In the genomic region with DNA sequence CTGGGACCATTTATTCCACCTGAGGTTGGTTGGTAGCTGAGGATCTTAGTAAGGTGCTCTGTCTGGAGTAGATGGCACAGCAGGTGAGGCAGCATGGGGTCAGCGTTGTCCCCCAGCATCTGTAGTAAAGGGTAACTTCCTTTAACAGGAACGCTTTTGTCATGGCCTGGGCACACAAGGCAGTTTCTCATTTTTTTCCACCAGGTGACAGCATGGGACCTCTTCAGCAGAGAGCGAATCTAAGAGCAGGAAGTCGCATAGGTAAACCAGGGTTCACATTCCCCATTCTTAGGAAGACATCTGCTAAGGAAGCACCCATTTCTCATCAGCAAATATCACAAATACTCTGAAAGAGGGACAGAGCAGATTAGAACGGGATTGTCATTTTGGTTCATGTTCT, we compare ENCODE assay signal across 10 cellular contexts. TPM values are rescaled to one million over a fixed set of nuclear protein-coding genes. Genes with fewer than 3 reads are reported as not detected.
DNase-seq lines count a peak whose midpoint lies in the region; ATAC-seq and TF ChIP-seq lines count a peak whose summit lies in the region.
"Had no signal": no experiment of that assay in that cellular context is flagged by ENCODE, and none has a peak within 500 bp of the region (broad histone marks: within the 10 kb centered on the region; RNA-seq: fewer than 3 reads in every experiment).

No MANE protein-coding gene starts in this region.

- H3K4me1 Mint-ChIP-seq in osteocyte (ENCODE audit: unreplicated experiment) (peaks cover 15% of the 10 kb centered on the region), endothelial cell (ENCODE audit: unreplicated experiment) (no peaks in the 10 kb centered on the region)

- H3K27me3 Mint-ChIP-seq in osteocyte (ENCODE audit: unreplicated experiment) (no peaks in the 10 kb centered on the region), endothelial cell (ENCODE audit: unreplicated experiment) (no peaks in the 10 kb centered on the region)
- H3K27me3 Mint-ChIP-seq: central memory CD8-positive, alpha-beta T cell; T-cell had no signal

- DNase-seq in NCI-H2081 (lab: John Stamatoyannopoulos, UW), result peak; percentile 25 to 62
- no peak for DNase-seq in NCI-H2081 treated with DMSO at 0.1 percent for 48 hours (lab: John Stamatoyannopoulos, UW)
- DNase-seq in M059J (ENCODE audit: low read depth), result peak; percentile 31
- peak; percentile 70 for DNase-seq in cerebellar cortex (ENCODE audit: low spot score)
- DNase-seq in osteocyte (ENCODE audit: extremely low spot score, unreplicated experiment), result no peak
- DNase-seq in SW 1271 (lab: John Stamatoyannopoulos, UW), result no peak
- no peak for DNase-seq in endothelial cell (ENCODE audit: low spot score)
- DNase-seq: T-cell had no signal

- ATAC-seq in HG03196 (IDR thresholded peaks at IDR 0.05; ENCODE audit: unreplicated experiment), result no peak

- peak overlapping the region; percentile 75 for H3K27ac Mint-ChIP-seq in osteocyte (ENCODE audit: unreplicated experiment)
- H3K27ac Mint-ChIP-seq in endothelial cell (ENCODE audit: unreplicated experiment), result no peak overlapping the region
- H3K27ac Mint-ChIP-seq: T-cell had no signal

- H3K36me3 Mint-ChIP-seq in osteocyte (ENCODE audit: unreplicated experiment) (peaks cover 18% of the 10 kb centered on the region), endothelial cell (ENCODE audit: low read depth, unreplicated experiment) (peaks cover 25% of the 10 kb centered on the region)

- H3K9me3 Mint-ChIP-seq in osteocyte (ENCODE audit: unreplicated experiment), result no peaks in the 10 kb centered on the region
- no peaks in the 10 kb centered on the region for H3K9me3 Mint-ChIP-seq in endothelial cell (ENCODE audit: unreplicated experiment)
- H3K9me3 Mint-ChIP-seq: central memory CD8-positive, alpha-beta T cell; T-cell had no signal

- no peak overlapping the region for H3K4me3 Mint-ChIP-seq in osteocyte (ENCODE audit: unreplicated experiment)
- H3K4me3 Mint-ChIP-seq in endothelial cell (ENCODE audit: unreplicated experiment), result no peak overlapping the region
- H3K4me3 Mint-ChIP-seq: central memory CD8-positive, alpha-beta T cell; T-cell had no signal

- TF ChIP-seq CTCF in osteocyte (IDR thresholded peaks at IDR 0.05) (peak; percentile 28), endothelial cell (IDR thresholded peaks at IDR 0.05; ENCODE audit: unreplicated experiment) (no peak)

RNA-seq across cellular contexts. Expression of a gene that starts 56.5 kb away (rescaled TPM):
- 32.2 and 33.7 TPM in 2 replicates for total RNA-seq in M059J (2014; rRNA removed; shearing (Covaris generic))
- 57.0 and 60.7 TPM in 2 replicates for total RNA-seq in osteocyte
- 63.5 TPM for total RNA-seq in endothelial cell (ENCODE audit: unreplicated experiment)

Comparison
In these comparisons a context has a peak if more than half of its experiments do, and no peak if none do; other contexts are left out.
1. DNase-seq: peak in NCI-H2081 (2 of 2), M059J (single experiment) and cerebellar cortex (single experiment); none in NCI-H2081 treated with DMSO at 0.1 percent for 48 hours (single experiment), osteocyte (single experiment), SW 1271 (0 of 2) and endothelial cell (single experiment).